Comparison of ENCODE assay signal across 17 cellular contexts in the genomic region with DNA sequence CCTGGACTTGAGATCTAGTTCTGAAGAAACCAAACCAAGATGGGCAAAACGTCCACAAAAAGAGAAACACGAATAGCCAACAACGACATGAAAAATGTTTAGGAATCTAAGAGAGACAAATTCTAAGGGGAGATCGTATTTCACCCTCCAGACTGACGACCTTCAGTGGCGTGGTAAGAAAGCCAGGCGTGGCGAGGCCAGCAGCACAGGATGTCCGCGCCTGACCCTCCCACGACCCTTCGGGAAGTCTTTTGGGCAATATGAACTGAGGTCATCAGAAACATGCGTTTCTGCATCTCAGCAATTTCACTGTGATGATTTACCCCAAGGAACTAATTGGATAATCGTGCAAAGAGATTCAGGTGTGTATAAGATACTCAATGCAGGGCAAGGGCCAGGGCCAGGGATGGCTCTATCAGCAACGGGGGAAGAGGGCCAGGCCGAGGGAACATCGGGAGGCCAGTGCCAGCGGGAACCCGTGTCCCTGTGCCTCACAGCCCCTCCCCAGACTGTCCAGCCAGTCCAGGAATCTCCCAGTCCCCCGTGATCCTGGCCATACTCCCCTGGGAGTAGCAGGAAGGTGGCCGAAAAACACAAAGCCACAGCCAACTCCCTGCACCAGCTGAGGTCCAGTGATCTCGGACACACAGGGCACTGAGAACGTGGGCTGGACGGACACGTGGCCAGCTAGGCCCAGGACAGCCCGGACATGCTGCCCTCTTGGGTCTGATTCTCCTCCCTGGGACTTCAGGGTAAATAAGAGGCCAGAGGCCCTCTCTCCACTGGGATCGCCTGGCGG. TPM values are rescaled to one million over a fixed set of nuclear protein-coding genes. Genes with fewer than 3 reads are reported as not detected.
DNase-seq lines count a peak whose midpoint lies in the region; ATAC-seq, FAIRE-seq and TF ChIP-seq lines count a peak whose summit lies in the region.
"Had no signal": no experiment of that assay in that cellular context is flagged by ENCODE, and none has a peak within 500 bp of the region (broad histone marks: within the 10 kb centered on the region; RNA-seq: fewer than 3 reads in every experiment).

No MANE protein-coding gene starts in this region.

- H3K9me3 Mint-ChIP-seq in Caco-2 (ENCODE audit: unreplicated experiment) (peaks cover 20% of the 10 kb centered on the region), activated B cell treated with CpG ODN at 0.5 μM for 24 hours (peaks cover 11% of the 10 kb centered on the region)

- FAIRE-seq in HepG2 (lab: Jason Lieb, UNC), result no peak

- CTCF ChIA-PET in Caco-2 (lab: Charles Lee) (no interaction called here), activated B cell treated with CpG ODN at 0.5 μM for 24 hours (lab: Charles Lee) (no interaction called here), HepG2 (lab: Yijun Ruan, JAX; ENCODE audit: low intra/inter-chr PET ratio, low total read pairs) (no interaction called here)

- POLR2A ChIA-PET in Caco-2 (lab: Charles Lee), result no interaction called here
- POLR2A ChIA-PET in activated B cell treated with CpG ODN at 0.5 μM for 24 hours (lab: Charles Lee), result no interaction called here
- POLR2A ChIA-PET in HepG2 (lab: Yijun Ruan, JAX), result interaction anchor here (1.2 kb wide), 1 partner anchor 20 kb away, joined by 3 read pairs; no protein-coding TSS in a partner anchor

- TF ChIP-seq RAD21 in HepG2 (CRISPR knock-in tag; IDR thresholded peaks at IDR 0.05), result no peak

- in situ Hi-C loops in HepG2 (cut with HindIII; ENCODE audit: extremely low pct_ligation_motif_present, low pct_unique_long_range_greater_than_20kb), result no loop called here

- TF ChIP-seq CTCF in Caco-2 (IDR thresholded peaks at IDR 0.05; ENCODE audit: insufficient read depth in 1 of 2, low read depth in 1 of 2, low read length in 1 of 2, severe bottlenecking in 1 of 2, unreplicated experiment in 1 of 2) (no peak), activated B cell treated with CpG ODN at 0.5 μM for 24 hours (IDR thresholded peaks at IDR 0.05) (no peak), HepG2 (CRISPR knock-in tag; IDR thresholded peaks at IDR 0.05) (no peak), esophagus squamous epithelium (IDR thresholded peaks at IDR 0.05) (no peak)

- intact Hi-C loops in Caco-2 (cut with micrococcal nuclease; ENCODE audit: unreplicated experiment) (loop anchor here (1.0 kb wide), 1 partner anchor 9 kb away; no protein-coding TSS in a partner anchor), activated B cell treated with CpG ODN at 0.5 μM for 24 hours (cut with micrococcal nuclease) (no loop called here), HepG2 (cut with micrococcal nuclease; ENCODE audit: unreplicated experiment) (no loop called here), posterior vena cava (cut with DNase I) (no loop called here), esophagus squamous epithelium (cut with DNase I) (no loop called here)

- H3K4me1 ChIP-seq in Caco-2 (peaks cover 14% of the 10 kb centered on the region), HepG2 (ENCODE audit: insufficient read depth, low read length) (peaks cover 49% of the 10 kb centered on the region), esophagus squamous epithelium (peaks cover 3 to 34% (median 13%) of the 10 kb centered on the region in 3 donors)

- no peak overlapping the region for H2AFZ ChIP-seq in HepG2 (ENCODE audit: low read length)

- H3K27me3 Mint-ChIP-seq in Caco-2 (ENCODE audit: insufficient read depth, unreplicated experiment) (no peaks in the 10 kb centered on the region), activated B cell treated with CpG ODN at 0.5 μM for 24 hours (peaks cover 27% of the 10 kb centered on the region)

- H3K27me3 ChIP-seq in Caco-2 (replicated peaks; ENCODE audit: control insufficient read depth, insufficient read depth, low read length) (no peaks in the 10 kb centered on the region), HepG2 (ENCODE audit: control insufficient read depth in 1 of 2, insufficient read depth in 2 of 2, low read length in 2 of 2) (peaks cover 0 to 4% of the 10 kb centered on the region in 2 experiments; a peak in 1 of 5 replicates), esophagus squamous epithelium (peaks cover 0 to 43% (median 0%) of the 10 kb centered on the region in 4 donors)

- H3K9me3 ChIP-seq in Caco-2 (no peaks in the 10 kb centered on the region), HepG2 (ENCODE audit: low read length) (no peaks in the 10 kb centered on the region), esophagus squamous epithelium (peaks cover 0 to 6% (median 0%) of the 10 kb centered on the region in 3 donors)
- H3K9me3 ChIP-seq: transverse colon had no signal

- DNase-seq in Caco-2 (no peak), activated B cell treated with CpG ODN at 0.5 μM for 24 hours (no peak), HepG2 (ENCODE audit: low spot score) (no peak), posterior vena cava (ENCODE audit: low spot score) (peak; percentile 79), activated gamma-delta T cell treated with Interleukin-2 at 50 U/mL for 16 hours (no peak), esophagus squamous epithelium (lab: John Stamatoyannopoulos, UW) (no peak)
- DNase-seq: activated CD4-positive, alpha-beta T cell treated with anti-CD3 and anti-CD28 coated beads for 4 hours; COR-L47; NCI-H1105; NCI-H2081 treated with DMSO at 0.1 percent for 48 hours; NCI-H524; transverse colon had no signal

- TF ChIP-seq EP300 in HepG2 (IDR thresholded peaks at IDR 0.05; ENCODE audit: low read depth in 2 of 2, low read length in 2 of 2) (no peak), HepG2 (CRISPR knock-in tag; IDR thresholded peaks at IDR 0.05; ENCODE audit: borderline replicate concordance) (no peak)

- 83% methylated on average over 28 of the region's 28 CpGs for WGBS in HepG2 (ENCODE audit: low lambda C conversion rate)
- 72 to 73% methylated on average over 18 to 24 of the region's 28 CpGs for WGBS in esophagus squamous epithelium, 2 donors

- TF ChIP-seq POLR2A in HepG2 (IDR thresholded peaks at IDR 0.05; ENCODE audit: insufficient read depth in 1 of 2, low read depth in 2 of 2, low read length in 2 of 2), result no peak
- no peak for TF ChIP-seq POLR2A in esophagus squamous epithelium (IDR thresholded peaks at IDR 0.05)

- no peak overlapping the region for H3K4me2 ChIP-seq in HepG2 (ENCODE audit: low read depth, low read length)

- H3K27ac ChIP-seq in HepG2 (ENCODE audit: extremely low read length, insufficient read depth, low read length) (no peak overlapping the region), esophagus squamous epithelium (peak overlapping the region in 1 of 4 donors; percentile 82)
- H3K27ac ChIP-seq: transverse colon had no signal

- H4K20me1 ChIP-seq in HepG2 (ENCODE audit: insufficient read depth, low read length), result no peaks in the 10 kb centered on the region

- H3K4me3 Mint-ChIP-seq in Caco-2 (ENCODE audit: unreplicated experiment), result no peak overlapping the region
- H3K4me3 Mint-ChIP-seq in activated B cell treated with CpG ODN at 0.5 μM for 24 hours, result no peak overlapping the region
- H3K4me3 Mint-ChIP-seq: stimulated activated memory B cell treated with anti-CD40 and anti-IgM and Interleukin-4, amounts not matched to agents 10 μg/mL and 1 μg/mL and 100 μg/mL, for 72 hours had no signal

- no peaks in the 10 kb centered on the region for H3K79me2 ChIP-seq in HepG2 (ENCODE audit: insufficient read depth, low read length)

- H3K4me1 Mint-ChIP-seq in Caco-2 (ENCODE audit: low read depth, unreplicated experiment) (peaks cover 18% of the 10 kb centered on the region), activated B cell treated with CpG ODN at 0.5 μM for 24 hours (peaks cover 11% of the 10 kb centered on the region)

- H3K4me3 ChIP-seq in Caco-2 (ENCODE audit: low read depth, low read length) (no peak overlapping the region), HepG2 (replicated peaks in 1 of 3; ENCODE audit: insufficient read depth in 1 of 3, low read depth in 2 of 3, low read length in 3 of 3) (no peak overlapping the region), esophagus squamous epithelium (no peak overlapping the region)
- H3K4me3 ChIP-seq: transverse colon had no signal

- no peaks in the 10 kb centered on the region for H3K36me3 Mint-ChIP-seq in Caco-2 (ENCODE audit: insufficient read depth, unreplicated experiment)
- peaks cover 3% of the 10 kb centered on the region for H3K36me3 Mint-ChIP-seq in activated B cell treated with CpG ODN at 0.5 μM for 24 hours (ENCODE audit: low read depth)

- BruUV-seq in Caco-2 (replicated peaks; lab: Mats Ljungman, UMichigan), result no TSS peak
- BruUV-seq in HepG2 (replicated peaks; lab: Mats Ljungman, UMichigan), result no TSS peak

- ATAC-seq in activated B cell treated with CpG ODN at 0.5 μM for 24 hours (ENCODE audit: low read depth), result no peak
- ATAC-seq in HepG2, result peak; percentile 14
- no peak for ATAC-seq in HG03571 (IDR thresholded peaks at IDR 0.05; ENCODE audit: unreplicated experiment)
- no peak for ATAC-seq in GM19328 (IDR thresholded peaks at IDR 0.05; ENCODE audit: unreplicated experiment)
- ATAC-seq: esophagus mucosa; stimulated activated memory B cell treated with anti-CD40 and anti-IgM and Interleukin-4, amounts not matched to agents 10 μg/mL and 1 μg/mL and 100 μg/mL, for 72 hours had no signal

- H3K36me3 ChIP-seq in Caco-2 (ENCODE audit: control insufficient read depth, insufficient read depth, low read length) (no peaks in the 10 kb centered on the region), HepG2 (replicated peaks in 1 of 2; ENCODE audit: control insufficient read depth in 1 of 2, insufficient read depth in 2 of 2, low read length in 2 of 2) (no peaks in the 10 kb centered on the region), esophagus squamous epithelium (no peaks in the 10 kb centered on the region)
- H3K36me3 ChIP-seq: transverse colon had no signal

- H3K27ac Mint-ChIP-seq in Caco-2 (ENCODE audit: unreplicated experiment) (peak overlapping the region; percentile 69), activated B cell treated with CpG ODN at 0.5 μM for 24 hours (peak overlapping the region; percentile 5)
- H3K27ac Mint-ChIP-seq: activated T-helper 2 cell treated with anti-CD3 and anti-CD28 coated beads, Interferon-gamma antibody, Interleukin-2, Interleukin-4, amounts not matched to agents 10 μg/mL and 5 μg/mL and 100 μg/mL, durations not matched to agents 14 hours and 24 hours and 36 hours; stimulated activated memory B cell treated with anti-CD40 and anti-IgM and Interleukin-4, amounts not matched to agents 10 μg/mL and 1 μg/mL and 100 μg/mL, for 72 hours had no signal

- no peak overlapping the region for H3K9ac ChIP-seq in HepG2 (ENCODE audit: insufficient read depth, low read depth, low read length)

RNA-seq across cellular contexts. Expression of gene ADARB1, which starts 53.6 kb away (rescaled TPM):
- total RNA-seq in Caco-2 (2022) (25.4 and 25.8 TPM in 2 replicates), activated B cell treated with CpG ODN at 0.5 μM for 24 hours (21.6 and 22.6 TPM in 2 replicates), HepG2 (2016; rRNA removed; fragmentation: Illumina TruSeq; extraction: Trizol) (9.2 and 10.0 TPM in 2 replicates), posterior vena cava (10 to 100 TPM; 72.4 to 85.6 TPM), esophagus squamous epithelium (10 to 100 TPM in 1 of 4 donors, 1 to 10 TPM in 3; 3.4 to 15.6 (median 5.7) TPM)
- total RNA-seq in HepG2 (2016; cell fraction: cytosol; rRNA removed; fragmentation: Illumina TruSeq; extraction: Trizol; ENCODE audit: low read depth), result 28.7 and 30.2 TPM in 2 replicates
- 7.9 and 11.7 TPM in 2 replicates for total RNA-seq in HepG2 (2016; cell fraction: insoluble cytoplasmic fraction; rRNA removed; fragmentation: Illumina TruSeq; extraction: Trizol)
- 20.0 and 20.9 TPM in 2 replicates for total RNA-seq in HepG2 (2016; cell fraction: membrane; rRNA removed; fragmentation: Illumina TruSeq; extraction: Trizol)
- 8.5 and 10.4 TPM in 2 replicates for total RNA-seq in HepG2 (2016; cell fraction: nucleus; rRNA removed; fragmentation: Illumina TruSeq; extraction: Trizol)
- 6.6 and 7.1 TPM in 2 replicates for polyA plus RNA-seq in HepG2 (2011; rRNA removed)
- 4.2 and 4.4 TPM in 2 replicates for polyA plus RNA-seq in HepG2 (2011; cell fraction: cytosol; rRNA removed)
- 22.2 and 26.9 TPM in 2 replicates for polyA plus RNA-seq in HepG2 (2011; cell fraction: nucleus; rRNA removed)
- polyA plus RNA-seq in HepG2 (2012), result 5.3 and 7.8 TPM in 2 replicates
- polyA plus RNA-seq in HepG2 (2016; cell fraction: cytosol; fragmentation: Illumina TruSeq; extraction: Trizol; ENCODE audit: low read depth), result 5.5 and 7.0 TPM in 2 replicates
- polyA plus RNA-seq in HepG2 (2016; cell fraction: insoluble cytoplasmic fraction; fragmentation: Illumina TruSeq; extraction: Trizol; ENCODE audit: low read depth), result 6.8 and 8.6 TPM in 2 replicates
- polyA plus RNA-seq in HepG2 (2016; cell fraction: membrane; fragmentation: Illumina TruSeq; extraction: Trizol; ENCODE audit: low read depth), result 6.8 and 9.8 TPM in 2 replicates
- 23.5 and 27.1 TPM in 2 replicates for polyA plus RNA-seq in HepG2 (2016; cell fraction: nucleus; fragmentation: Illumina TruSeq; extraction: Trizol; ENCODE audit: insufficient read depth, low read depth)
- polyA minus RNA-seq in HepG2 (2011; rRNA and poly(A)+ RNA removed; ENCODE audit: low replicate concordance), result 15.4 and 123 TPM in 2 replicates
- polyA minus RNA-seq in HepG2 (2011; cell fraction: cytosol; rRNA and poly(A)+ RNA removed), result 7.9 and 8.5 TPM in 2 replicates
- 16.2 and 17.0 TPM in 2 replicates for polyA minus RNA-seq in HepG2 (2011; cell fraction: nucleus; rRNA and poly(A)+ RNA removed)
